Comparison of ENCODE assay signal across 2 cellular contexts in the genomic region with DNA sequence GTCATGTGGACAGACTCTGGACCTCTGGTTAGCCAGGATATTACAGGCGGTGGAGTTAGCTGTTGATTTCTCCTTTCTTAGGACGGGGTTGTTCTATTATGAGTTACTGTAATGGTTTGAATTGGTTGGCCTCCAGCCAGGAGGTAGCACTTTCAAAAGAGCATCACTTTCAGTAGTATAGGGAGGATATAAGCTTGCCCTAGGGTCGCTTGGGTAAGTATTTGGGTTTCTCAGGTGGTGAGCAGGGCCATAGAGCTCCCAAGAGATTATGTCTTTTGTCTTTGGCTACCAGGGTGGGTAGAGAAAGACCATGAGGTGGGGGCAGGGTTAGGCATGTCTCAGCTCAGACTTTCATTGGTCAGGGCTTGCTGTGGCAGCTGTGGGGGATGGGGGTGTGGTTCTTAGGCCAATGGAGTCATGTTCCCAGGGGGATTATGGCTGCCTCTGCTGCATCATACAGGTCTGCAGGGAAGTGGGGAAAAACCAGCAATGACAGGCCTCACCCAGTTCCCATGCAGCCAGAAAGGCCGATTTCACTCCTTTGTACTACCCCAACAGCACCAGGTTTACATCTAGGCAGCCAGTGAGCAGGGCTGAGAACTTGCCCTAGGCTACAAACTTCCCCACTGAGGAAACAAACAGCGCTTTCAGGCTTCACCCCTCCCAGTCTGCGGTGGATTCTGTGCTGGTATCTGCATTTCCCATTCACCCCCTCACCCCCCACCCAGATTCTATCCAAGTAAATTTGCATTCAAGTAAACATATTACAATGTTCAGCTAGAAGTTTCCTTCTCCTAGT.
A peak's percentile ranks its signal among the peaks of the same experiment; 100 is the strongest.
TF ChIP-seq lines count a peak whose summit lies in the region.

No MANE protein-coding gene starts in this region.

TF ChIP-seq in GM23338, 12 proteins besides CTCF, POLR2A, EP300 and RAD21 (continues in another document):
- no peak for TF ChIP-seq ZNF462 (CRISPR knock-in tag; IDR thresholded peaks at IDR 0.05)
- TF ChIP-seq JUNB (IDR thresholded peaks at IDR 0.05; ENCODE audit: unreplicated experiment) = no peak
- no peak for TF ChIP-seq EZH2 (IDR thresholded peaks at IDR 0.05; ENCODE audit: low read depth, unreplicated experiment)
- no peak for TF ChIP-seq STAT1 (IDR thresholded peaks at IDR 0.05; ENCODE audit: unreplicated experiment)
- no peak for TF ChIP-seq EZH2phosphoT487 (IDR thresholded peaks at IDR 0.05; ENCODE audit: unreplicated experiment)
- TF ChIP-seq ETS1 (IDR thresholded peaks at IDR 0.05) = no peak
- no peak for TF ChIP-seq POLR2AphosphoS5 (IDR thresholded peaks at IDR 0.05; ENCODE audit: low read depth)
- TF ChIP-seq NANOG (IDR thresholded peaks at IDR 0.05; ENCODE audit: borderline replicate concordance) = no peak
- TF ChIP-seq ZNF331 (CRISPR knock-in tag; IDR thresholded peaks at IDR 0.05; ENCODE audit: low read depth) = no peak
- no peak for TF ChIP-seq CREB1 (CRISPR knock-in tag; IDR thresholded peaks at IDR 0.05; ENCODE audit: low read depth)
- no peak for TF ChIP-seq ZNF114 (CRISPR knock-in tag; IDR thresholded peaks at IDR 0.05)

TF ChIP-seq in GM12878, 131 proteins besides CTCF, POLR2A, EP300 and RAD21:
- TF ChIP-seq RUNX3 (IDR thresholded peaks at IDR 0.05; ENCODE audit: low read length) (no peak), MEF2B (IDR thresholded peaks at IDR 0.05; ENCODE audit: partially characterized antibody, poor library complexity, severe bottlenecking) (peak; percentile 34), ZBED1 (IDR thresholded peaks at IDR 0.05; ENCODE audit: borderline replicate concordance) (no peak), E4F1 (IDR thresholded peaks at IDR 0.05; ENCODE audit: borderline replicate concordance, partially characterized antibody) (no peak)
TF ChIP-seq in GM12878: peak in this region for 1.
